8 cellular contexts compared by ENCODE assay signal in genomic region chr15:78638658-78639314, GRCh38. TPM values are rescaled to one million over a fixed set of nuclear protein-coding genes. Genes with fewer than 3 reads are reported as not detected.
A peak's percentile ranks its signal among the peaks of the same experiment; 100 is the strongest.
DNase-seq lines count a peak whose midpoint lies in the region; ATAC-seq and TF ChIP-seq lines count a peak whose summit lies in the region.

No MANE protein-coding gene starts in this region.

- H3K4me1 ChIP-seq in Peyer's patch, result peaks cover 0 to 13% (median 2%) of the 10 kb centered on the region in 4 donors

- no peaks in the 10 kb centered on the region for H3K36me3 ChIP-seq in Peyer's patch

- TF ChIP-seq CTCF in Peyer's patch (IDR thresholded peaks at IDR 0.05), result peak in 4 of 6 experiments; percentile 46 to 50 (median 46)

- ATAC-seq in GM21515 (IDR thresholded peaks at IDR 0.05; ENCODE audit: unreplicated experiment) (no peak), GM18870 (IDR thresholded peaks at IDR 0.05; ENCODE audit: unreplicated experiment) (no peak)

- peaks cover 0 to 6% of the 10 kb centered on the region in 2 donors for H3K27me3 ChIP-seq in Peyer's patch

- H3K9me3 ChIP-seq in Peyer's patch, result no peaks in the 10 kb centered on the region

- no peak for TF ChIP-seq POLR2A in Peyer's patch (IDR thresholded peaks at IDR 0.05)

- DNase-seq in DMS114 treated with DMSO at 0.1 percent for 48 hours (lab: John Stamatoyannopoulos, UW; ENCODE audit: unreplicated experiment), result peak; percentile 74
- DNase-seq in HuH-7.5 (ENCODE audit: low spot score), result peak; percentile 88
- peak in 2 of 3 donors; percentile 58 to 71 for DNase-seq in Peyer's patch
- peak; percentile 21 for DNase-seq in activated naive CD8-positive, alpha-beta T cell treated with anti-CD3 and anti-CD28 coated beads, Interleukin-2, amount 50 U/mL, for 16 hours (ENCODE audit: low read depth, low spot score)
- DNase-seq in iPS-NIHi7 (ENCODE audit: extremely low spot score), result peak; percentile 86
- peak; percentile 36 for DNase-seq in stimulated activated CD4-positive, alpha-beta T cell treated with anti-CD3 and anti-CD28 coated beads, Interleukin-1b, Interleukin-23, amount 100 ng/mL, for 48 hours

- no peak overlapping the region for H3K4me3 ChIP-seq in Peyer's patch

- no peak overlapping the region for H3K27ac ChIP-seq in Peyer's patch

RNA-seq across cellular contexts. Expression of gene CHRNB4, which starts 2.2 kb away (rescaled TPM):
- not detected for total RNA-seq in Peyer's patch

RNA-seq across cellular contexts. Expression of gene CHRNA3, which starts 18.0 kb away (rescaled TPM):
- 1 to 10 TPM in 3 of 4 donors, not detected in 1; 1.2 to 3.7 (median 2.9) TPM for total RNA-seq in Peyer's patch

Comparison
In these comparisons a context has a peak if more than half of its experiments do, and no peak if none do; other contexts are left out.
1. DNase-seq: peak in every context shown above with its lines; median percentile 88 in HuH-7.5; 86 in iPS-NIHi7; 74 in DMS114 treated with DMSO at 0.1 percent for 48 hours; 64 in Peyer's patch; 36 in stimulated activated CD4-positive, alpha-beta T cell treated with anti-CD3 and anti-CD28 coated beads, Interleukin-1b, Interleukin-23, amount 100 ng/mL, for 48 hours; 21 in activated naive CD8-positive, alpha-beta T cell treated with anti-CD3 and anti-CD28 coated beads, Interleukin-2, amount 50 U/mL, for 16 hours.